Comparison of ENCODE assay signal across 1 cellular context in genomic region chr5:79151933-79152671, GRCh38.
TF ChIP-seq lines count a peak whose summit lies in the region.

No MANE protein-coding gene starts in this region.

TF ChIP-seq in H1, 55 proteins besides CTCF, POLR2A, EP300 and RAD21:
- TF ChIP-seq SIN3A (conservative IDR thresholded peaks at IDR 0.05 in 1 of 2, IDR thresholded peaks at IDR 0.05 in 1 of 2; ENCODE audit: low read depth in 1 of 2, low read length in 2 of 2) (no peak), CEBPB (IDR thresholded peaks at IDR 0.05; ENCODE audit: low read depth, low read length) (no peak), TEAD4 (IDR thresholded peaks at IDR 0.05; ENCODE audit: low read depth, low read length) (peak; percentile 53; the same call in 1 of the 2 replicates)
